Comparison of ENCODE assay signal across 23 cellular contexts in the genomic region with DNA sequence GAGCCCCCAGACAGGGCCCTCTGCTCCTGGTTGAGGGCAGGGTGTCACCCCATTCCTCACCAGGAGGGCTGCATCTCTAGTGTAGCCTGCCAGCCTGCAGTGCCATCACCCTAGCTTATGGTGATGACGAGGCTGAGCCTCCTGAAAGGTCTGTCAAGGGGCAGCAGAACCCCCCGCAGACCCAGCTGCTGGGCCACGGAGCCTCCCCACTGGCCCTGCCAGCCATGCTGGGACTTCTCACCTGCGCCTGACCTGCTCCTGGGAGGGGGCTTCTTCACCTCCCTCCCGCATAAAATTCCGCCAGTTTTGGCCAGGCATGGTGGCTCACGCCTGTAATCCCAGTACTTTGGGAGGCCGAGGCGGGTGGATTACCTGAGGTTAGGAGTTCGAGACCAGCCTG. TPM values are rescaled to one million over a fixed set of nuclear protein-coding genes. Genes with fewer than 3 reads are reported as not detected.
DNase-seq lines count a peak whose midpoint lies in the region; ATAC-seq and TF ChIP-seq lines count a peak whose summit lies in the region.
"Had no signal": no experiment of that assay in that cellular context is flagged by ENCODE, and none has a peak within 500 bp of the region (broad histone marks: within the 10 kb centered on the region; RNA-seq: fewer than 3 reads in every experiment).

No MANE protein-coding gene starts in this region.

- DNase-seq in GM03348 (ENCODE audit: low spot score) (peak; percentile 4), GM13977 (ENCODE audit: low spot score) (peak; percentile 9), posterior vena cava (ENCODE audit: low spot score) (peak; percentile 67), gastrocnemius medialis (no peak), ecto neural progenitor cell (ENCODE audit: low spot score) (no peak)
- no peak for DNase-seq in activated naive CD4-positive, alpha-beta T cell treated with anti-CD3 and anti-CD28 coated beads for 36 hours
- DNase-seq: 8988T; ACHN; AML-193; BE2C; CD4-positive, alpha-beta T cell; DMS 273 treated with DMSO at 0.1 percent for 48 hours; DMS79 treated with DMSO at 0.1 percent for 48 hours; GF-D8; GOT3; HFFc6 had no signal

- H3K4me3 Mint-ChIP-seq in activated naive CD4-positive, alpha-beta T cell treated with anti-CD3 and anti-CD28 coated beads for 36 hours: no peak overlapping the region
- H3K4me3 Mint-ChIP-seq: CD14-positive monocyte; CD4-positive, alpha-beta T cell; CD8-positive, alpha-beta memory T cell; HFFc6 had no signal

- TF ChIP-seq CTCF in GM13977 (IDR thresholded peaks at IDR 0.05; ENCODE audit: extremely low read depth, insufficient read depth, missing control alignments) (no peak), gastrocnemius medialis (IDR thresholded peaks at IDR 0.05 in 4 of 5, conservative IDR thresholded peaks at IDR 0.05 in 1 of 5) (no peak)

- no peak for TF ChIP-seq POLR2A in gastrocnemius medialis (IDR thresholded peaks at IDR 0.05)

- no peak overlapping the region for H3K4me3 ChIP-seq in gastrocnemius medialis
- H3K4me3 ChIP-seq: A549; BLaER1 treated with 17β-estradiol and CSF1 and Interleukin-3, amounts not matched to agents 10 nM and 100 nM; GM12878; HAP-1 had no signal

- H3K4me1 Mint-ChIP-seq in activated naive CD4-positive, alpha-beta T cell treated with anti-CD3 and anti-CD28 coated beads for 36 hours (ENCODE audit: low read depth): peaks cover 30% of the 10 kb centered on the region

- H3K9me3 ChIP-seq in gastrocnemius medialis: no peaks in the 10 kb centered on the region
- H3K9me3 ChIP-seq: A549, BE2C, HAP-1 had no signal

- H3K27me3 Mint-ChIP-seq in activated naive CD4-positive, alpha-beta T cell treated with anti-CD3 and anti-CD28 coated beads for 36 hours (ENCODE audit: low read depth): peaks cover 4% of the 10 kb centered on the region
- H3K27me3 Mint-ChIP-seq: CD8-positive, alpha-beta memory T cell had no signal

- in situ Hi-C loops in GM13977 (cut with MboI; ENCODE audit: low pct_unique_long_range_greater_than_20kb, low sequenced_read_pairs, unreplicated experiment): no loop called here
- in situ Hi-C loops in gastrocnemius medialis (cut with MboI; ENCODE audit: low sequenced_read_pairs in 4 of 4): no loop called here

- no peak overlapping the region for H3K27ac ChIP-seq in gastrocnemius medialis
- H3K27ac ChIP-seq: A549; BLaER1 treated with 17β-estradiol and CSF1 and Interleukin-3, amounts not matched to agents 10 nM and 100 nM had no signal

- peaks cover 4% of the 10 kb centered on the region for H3K9me3 Mint-ChIP-seq in activated naive CD4-positive, alpha-beta T cell treated with anti-CD3 and anti-CD28 coated beads for 36 hours
- H3K9me3 Mint-ChIP-seq: CD4-positive, alpha-beta T cell; CD8-positive, alpha-beta memory T cell; HFFc6 had no signal

- CTCF ChIA-PET in activated naive CD4-positive, alpha-beta T cell treated with anti-CD3 and anti-CD28 coated beads for 36 hours (lab: Charles Lee): interaction anchor here (5.4 kb wide), 1 partner anchor 15 kb away, joined by 32 read pairs; no protein-coding TSS in a partner anchor

- no peak overlapping the region for H3K27ac Mint-ChIP-seq in activated naive CD4-positive, alpha-beta T cell treated with anti-CD3 and anti-CD28 coated beads for 36 hours
- H3K27ac Mint-ChIP-seq: CD4-positive, alpha-beta T cell; HFFc6 had no signal

- no peaks in the 10 kb centered on the region for H3K27me3 ChIP-seq in gastrocnemius medialis

- no peaks in the 10 kb centered on the region for H3K36me3 ChIP-seq in gastrocnemius medialis
- H3K36me3 ChIP-seq: BE2C, HAP-1 had no signal

- H3K4me1 ChIP-seq in gastrocnemius medialis: peaks cover 0 to 10% of the 10 kb centered on the region in 2 donors
- H3K4me1 ChIP-seq: BE2C had no signal

- intact Hi-C loops in posterior vena cava (cut with DNase I): no loop called here
- intact Hi-C loops in gastrocnemius medialis (cut with DNase I; ENCODE audit: low total_unique reads): no loop called here
- intact Hi-C loops in activated naive CD4-positive, alpha-beta T cell treated with anti-CD3 and anti-CD28 coated beads for 36 hours (cut with micrococcal nuclease): no loop called here

- no peak for ATAC-seq in gastrocnemius medialis
- ATAC-seq: A549, GM12878 had no signal

- no peaks in the 10 kb centered on the region for H3K36me3 Mint-ChIP-seq in activated naive CD4-positive, alpha-beta T cell treated with anti-CD3 and anti-CD28 coated beads for 36 hours (ENCODE audit: low read depth)
- H3K36me3 Mint-ChIP-seq: CD14-positive monocyte; CD8-positive, alpha-beta memory T cell had no signal

RNA-seq across cellular contexts. Expression of gene RASGEF1A, which starts 40.4 kb away (rescaled TPM):
- total RNA-seq in posterior vena cava: 1 to 10 TPM in 1 of 2 donors, under 1 TPM in 1; 0.81 to 1.1 TPM
- under 1 TPM; 0.31 to 0.80 (median 0.73) TPM for total RNA-seq in gastrocnemius medialis
- total RNA-seq in activated naive CD4-positive, alpha-beta T cell treated with anti-CD3 and anti-CD28 coated beads for 36 hours: not detected
- total RNA-seq: Daoy, HFFc6 had no signal

Comparison
In these comparisons a context has a peak if more than half of its experiments do, and no peak if none do; other contexts are left out.
1. DNase-seq: peak in GM03348 (single experiment), GM13977 (single experiment) and posterior vena cava (single experiment); none in gastrocnemius medialis (0 of 2), ecto neural progenitor cell (single experiment) and activated naive CD4-positive, alpha-beta T cell treated with anti-CD3 and anti-CD28 coated beads for 36 hours (single experiment).